ENCODE assay signal across 18 cellular contexts in the genomic region with DNA sequence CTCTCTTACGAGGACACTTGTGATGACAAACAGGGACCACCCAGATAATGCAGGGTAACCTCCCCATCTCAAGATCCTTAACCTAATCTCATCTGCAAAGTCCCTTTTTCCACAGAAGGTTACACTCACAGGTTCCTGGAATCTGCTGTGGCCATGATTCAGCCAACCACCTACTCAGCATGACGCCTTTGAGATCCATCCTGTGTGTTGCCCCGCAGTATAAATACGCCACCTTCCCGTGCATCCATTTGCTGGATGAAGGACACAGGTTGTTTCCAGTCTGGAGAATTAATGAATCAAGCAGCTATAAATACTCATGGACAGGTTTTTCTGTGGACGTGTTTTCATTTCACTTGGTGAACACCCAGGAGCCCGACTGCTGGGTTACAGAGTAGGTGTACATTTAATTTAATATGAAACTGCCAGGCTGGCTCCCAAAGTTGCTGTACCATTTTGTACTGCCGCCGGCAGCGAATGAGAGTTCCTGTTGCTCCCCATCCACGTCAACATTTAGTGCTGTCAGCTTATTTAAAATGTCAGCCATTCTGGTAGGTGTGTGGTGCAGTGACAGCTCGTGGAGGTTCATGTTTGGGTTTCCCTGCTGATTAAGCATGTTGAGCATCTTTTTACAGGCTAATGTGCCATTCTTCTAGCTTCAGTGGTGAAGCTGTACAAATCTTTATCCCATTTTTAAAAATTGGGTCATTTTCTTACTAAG. TPM values are rescaled to one million over a fixed set of nuclear protein-coding genes. Genes with fewer than 3 reads are reported as not detected.
DNase-seq lines count a peak whose midpoint lies in the region; ATAC-seq, FAIRE-seq and TF ChIP-seq lines count a peak whose summit lies in the region.
"Had no signal": no experiment of that assay in that cellular context is flagged by ENCODE, and none has a peak within 500 bp of the region (broad histone marks: within the 10 kb centered on the region; RNA-seq: fewer than 3 reads in every experiment).

No MANE protein-coding gene starts in this region.

- no peak overlapping the region for H2AFZ ChIP-seq in K562 (ENCODE audit: low read depth, low read length)

- intact Hi-C loops in K562 (cut with micrococcal nuclease): no loop called here

- peaks cover 9% of the 10 kb centered on the region; the same call in 1 of the 2 replicates for H3K36me3 Mint-ChIP-seq in HFFc6 (ENCODE audit: low read depth)

- H3K27me3 Mint-ChIP-seq in HFFc6 (ENCODE audit: insufficient read depth): no peaks in the 10 kb centered on the region; the same call in none of the 2 replicates
- H3K27me3 Mint-ChIP-seq: naive thymus-derived CD8-positive, alpha-beta T cell had no signal

- in situ Hi-C loops in K562 (cut with MboI): no loop called here

- peaks cover 59% of the 10 kb centered on the region for H4K20me1 ChIP-seq in K562 (replicated peaks; ENCODE audit: control insufficient read depth, insufficient read depth, low read length)

- no peak for TF ChIP-seq EP300 in K562 (IDR thresholded peaks at IDR 0.05; ENCODE audit: low read length)

- H3K27ac ChIP-seq in K562 (ENCODE audit: extremely low read depth, low read depth, low read length) (no peak overlapping the region), skeletal muscle tissue (ENCODE audit: low read depth, low read length) (peak overlapping the region; percentile 65)

- H3K27ac Mint-ChIP-seq in HFFc6: peak overlapping the region; percentile 79

- TF ChIP-seq POLR2A in K562 (conservative IDR thresholded peaks at IDR 0.05): no peak

- POLR2A ChIA-PET in K562 (lab: Yijun Ruan, JAX): interaction anchor here (0.7 to 2.4 kb wide), 6 partner anchors 10 to 258 kb away, joined by 3 to 8 read pairs (median 4); no protein-coding TSS in a partner anchor

- H3K79me2 ChIP-seq in K562 (ENCODE audit: control insufficient read depth, insufficient read depth, low read length): peaks cover 98% of the 10 kb centered on the region

- no peaks in the 10 kb centered on the region for H3K9me3 ChIP-seq in K562 (replicated peaks; ENCODE audit: control insufficient read depth, insufficient read depth, low read depth, low read length)
- H3K9me3 ChIP-seq in skeletal muscle tissue (ENCODE audit: control insufficient read depth in 3 of 3, low read length in 3 of 3): no peaks in the 10 kb centered on the region
- H3K9me3 ChIP-seq: gastroesophageal sphincter had no signal

- H3K27me3 ChIP-seq in K562 (ENCODE audit: control insufficient read depth in 2 of 2, insufficient read depth in 2 of 2, low read length in 2 of 2) (no peaks in the 10 kb centered on the region), skeletal muscle tissue (ENCODE audit: control insufficient read depth in 3 of 3, insufficient read depth in 3 of 3, low read length in 3 of 3) (no peaks in the 10 kb centered on the region)
- H3K27me3 ChIP-seq: gastroesophageal sphincter had no signal

- peaks cover 67 to 75% of the 10 kb centered on the region in 2 experiments for H3K4me1 ChIP-seq in K562 (replicated peaks in 1 of 2; ENCODE audit: control insufficient read depth in 2 of 2, insufficient read depth in 2 of 2, low read length in 2 of 2)
- H3K4me1 ChIP-seq in skeletal muscle tissue (ENCODE audit: control insufficient read depth in 3 of 3, insufficient read depth in 3 of 3, low read length in 3 of 3): peaks cover 63 to 94% (median 77%) of the 10 kb centered on the region in 3 donors

- H3K9ac ChIP-seq in K562 (ENCODE audit: insufficient read depth in 1 of 2, low read depth in 2 of 2, low read length in 2 of 2) (no peak overlapping the region), skeletal muscle tissue (ENCODE audit: low read depth in 1 of 3, low read length in 3 of 3) (no peak overlapping the region)

- peak; percentile 40 for FAIRE-seq in K562 (lab: Jason Lieb, UNC)
- FAIRE-seq: urothelium cell line had no signal

- H3K9me3 Mint-ChIP-seq in HFFc6: no peaks in the 10 kb centered on the region
- H3K9me3 Mint-ChIP-seq: naive thymus-derived CD8-positive, alpha-beta T cell had no signal

- WGBS in K562 (ENCODE audit: insufficient coverage, low coverage, missing lambda C conversion rate): 36% methylated on average over 12 of the region's 12 CpGs

- H3K4me3 Mint-ChIP-seq in HFFc6: no peak overlapping the region

- CTCF ChIA-PET in K562 (lab: Yijun Ruan, JAX; ENCODE audit: low intra/inter-chr PET ratio): no interaction called here

- H3K4me1 Mint-ChIP-seq in HFFc6 (ENCODE audit: low read depth): peaks cover 80% of the 10 kb centered on the region

- TF ChIP-seq CTCF in HFFc6 (IDR thresholded peaks at IDR 0.05) (no peak), K562 (IDR thresholded peaks at IDR 0.05 in 2 of 3, conservative IDR thresholded peaks at IDR 0.05 in 1 of 3; ENCODE audit: insufficient read depth in 2 of 3, low read depth in 1 of 3, low read length in 3 of 3) (no peak)

- no TSS peak for BruUV-seq in K562 (replicated peaks; lab: Mats Ljungman, UMichigan)

- TF ChIP-seq RAD21 in K562 (CRISPR knock-in tag; conservative IDR thresholded peaks at IDR 0.05 in 1 of 2, IDR thresholded peaks at IDR 0.05 in 1 of 2): no peak

- peak; percentile 48 to 61 for DNase-seq in activated T-cell treated with anti-CD3 and anti-CD28 coated beads, Interleukin-2, amount 50 U/mL, for 48 hours
- DNase-seq in activated T-cell treated with anti-CD3 and anti-CD28 coated beads for 4 hours: no peak
- DNase-seq in HFFc6: no peak
- DNase-seq in K562 (ENCODE audit: extremely low read depth in 1 of 4, low spot score in 3 of 4): peak in 1 of 4 experiments; percentile 53
- no peak for DNase-seq in dermis blood vessel endothelial cell
- DNase-seq in NCI-H1092 (lab: John Stamatoyannopoulos, UW): no peak
- DNase-seq: GF-D8; HCEC 1CT; MM.1S; naive thymus-derived CD8-positive, alpha-beta T cell; NCI-H2029; NCI-H510A treated with DMSO at 0.1 percent for 48 hours; stimulated activated naive CD4-positive, alpha-beta T cell had no signal

- H3K36me3 ChIP-seq in K562 (ENCODE audit: control insufficient read depth, insufficient read depth, low read length): no peaks in the 10 kb centered on the region; the same call in 2 of the 3 replicates
- H3K36me3 ChIP-seq in skeletal muscle tissue (ENCODE audit: control insufficient read depth in 3 of 3, insufficient read depth in 3 of 3, low read length in 3 of 3): peaks cover 0 to 3% (median 2%) of the 10 kb centered on the region in 3 donors
- H3K36me3 ChIP-seq: gastroesophageal sphincter had no signal

- peak overlapping the region; percentile 9; the same call in 1 of the 2 replicates for H3K4me2 ChIP-seq in K562 (ENCODE audit: insufficient read depth, low read length)

- H3K4me3 ChIP-seq in K562 (no peak overlapping the region), skeletal muscle tissue (ENCODE audit: low read length in 3 of 3) (no peak overlapping the region)
- H3K4me3 ChIP-seq: gastroesophageal sphincter had no signal

- peaks cover 16% of the 10 kb centered on the region for H3K9me1 ChIP-seq in K562 (ENCODE audit: control insufficient read depth, insufficient read depth, low read length)

- ATAC-seq in K562 (no peak), GM18520 (IDR thresholded peaks at IDR 0.05; ENCODE audit: unreplicated experiment) (no peak)
- ATAC-seq: gastroesophageal sphincter; naive thymus-derived CD8-positive, alpha-beta T cell; sciatic nerve had no signal

TF ChIP-seq in K562, 482 proteins besides CTCF, POLR2A, EP300 and RAD21 (continues in another document):
- TF ChIP-seq ZNF316 (IDR thresholded peaks at IDR 0.05): peak; percentile 50; the same call in 1 of the 2 replicates

RNA-seq across cellular contexts. Expression of a gene that starts 40.2 kb away (rescaled TPM):
- total RNA-seq in HFFc6 (2021; fragmentation: NEBNext Ultra II Directional; extraction: Animal tissue kit (Norgen Biotek cat#: 25700)): 10 to 100 TPM; 15.7 to 17.8 (median 16.4) TPM
- total RNA-seq in K562 (2011; cell fraction: chromatin; rRNA removed; ENCODE audit: low replicate concordance): 26.9 and 68.3 TPM in 2 replicates
- 36.6 and 44.4 TPM in 2 replicates for total RNA-seq in K562 (2011; cell fraction: nucleolus; rRNA removed)
- total RNA-seq in K562 (2011; cell fraction: nucleoplasm; rRNA removed): 26.0 and 26.8 TPM in 2 replicates
- total RNA-seq in K562 (2014; rRNA removed): 12.9 and 16.3 TPM in 2 replicates
- 2.8 and 3.2 TPM in 2 replicates for total RNA-seq in K562 (2014; rRNA removed; fragmentation: Illumina TruSeq; extraction: Trizol)
- total RNA-seq in K562 (2015; rRNA removed; fragmentation: Illumina TruSeq; extraction: Trizol): 5.4 and 6.0 TPM in 2 replicates
- 22.1 and 22.5 TPM in 2 replicates for total RNA-seq in K562 (2021)
- 4.0 and 9.2 TPM in 2 replicates for polyA plus RNA-seq in K562 (2011; rRNA removed)
- polyA plus RNA-seq in K562 (2011; cell fraction: cytosol; rRNA removed): 4.9 and 11.1 TPM in 2 replicates
- polyA plus RNA-seq in K562 (2011; cell fraction: nucleus; rRNA removed): 14.6 and 22.8 TPM in 2 replicates
- polyA plus RNA-seq in K562 (2012): 12.3 and 14.0 TPM in 2 replicates
- polyA plus RNA-seq in K562 (2014; fragmentation: Illumina TruSeq; extraction: Trizol): 4.1 and 9.6 TPM in 2 replicates
- polyA plus RNA-seq in K562 (2014; fragmentation: Nextera tagmentation; extraction: Ambion mirVana): under 1 TPM; 0.24 to 0.45 TPM
- 9.0 and 13.2 TPM in 2 replicates for polyA plus RNA-seq in K562 (2014; rRNA removed)
- polyA minus RNA-seq in K562 (2011; rRNA and poly(A)+ RNA removed): 2.8 and 4.1 TPM in 2 replicates
- polyA minus RNA-seq in K562 (2011; cell fraction: cytosol; rRNA and poly(A)+ RNA removed): 7.6 and 14.9 TPM in 2 replicates
- polyA minus RNA-seq in K562 (2011; cell fraction: nucleus; rRNA and poly(A)+ RNA removed): 7.0 and 10.7 TPM in 2 replicates
- 24.5 TPM for total RNA-seq in skeletal muscle tissue
- 12.3 and 14.8 TPM in 2 replicates for total RNA-seq in dermis blood vessel endothelial cell

RNA-seq across cellular contexts. Expression of a gene that starts 43.7 kb away (rescaled TPM):
- 1 to 10 TPM; 2.3 to 3.7 (median 3.2) TPM for total RNA-seq in HFFc6 (2021; fragmentation: NEBNext Ultra II Directional; extraction: Animal tissue kit (Norgen Biotek cat#: 25700))
- 155 and 651 TPM in 2 replicates for total RNA-seq in K562 (2011; cell fraction: chromatin; rRNA removed; ENCODE audit: low replicate concordance)
- total RNA-seq in K562 (2011; cell fraction: nucleolus; rRNA removed): 616 and 678 TPM in 2 replicates
- total RNA-seq in K562 (2011; cell fraction: nucleoplasm; rRNA removed): 226 and 284 TPM in 2 replicates
- total RNA-seq in K562 (2014; rRNA removed) (180 and 202 TPM in 2 replicates), K562 (2014; rRNA removed; fragmentation: Illumina TruSeq; extraction: Trizol) (14.6 and 32.0 TPM in 2 replicates), K562 (2015; rRNA removed; fragmentation: Illumina TruSeq; extraction: Trizol) (93.2 and 96.8 TPM in 2 replicates), K562 (2021) (435 and 460 TPM in 2 replicates), skeletal muscle tissue (86.6 TPM), dermis blood vessel endothelial cell (35.4 and 69.7 TPM in 2 replicates)
- polyA plus RNA-seq in K562 (2011; rRNA removed) (99.3 and 191 TPM in 2 replicates), K562 (2014; fragmentation: Illumina TruSeq; extraction: Trizol) (73.2 and 198 TPM in 2 replicates), K562 (2014; fragmentation: Nextera tagmentation; extraction: Ambion mirVana) (10 to 100 TPM; 21.8 to 57.6 TPM), K562 (2014; rRNA removed) (376 and 380 TPM in 2 replicates)
- 148 and 356 TPM in 2 replicates for polyA plus RNA-seq in K562 (2011; cell fraction: cytosol; rRNA removed)
- 1,012 and 1,382 TPM in 2 replicates for polyA plus RNA-seq in K562 (2011; cell fraction: nucleus; rRNA removed)
- polyA plus RNA-seq in K562 (2012): 319 and 453 TPM in 2 replicates
- polyA minus RNA-seq in K562 (2011; rRNA and poly(A)+ RNA removed): 36.7 and 52.6 TPM in 2 replicates
- polyA minus RNA-seq in K562 (2011; cell fraction: cytosol; rRNA and poly(A)+ RNA removed): 173 and 245 TPM in 2 replicates
- polyA minus RNA-seq in K562 (2011; cell fraction: nucleus; rRNA and poly(A)+ RNA removed): 114 and 124 TPM in 2 replicates

Comparison
In these comparisons a context has a peak if more than half of its experiments do, and no peak if none do; other contexts are left out.
1. DNase-seq: peak in activated T-cell treated with anti-CD3 and anti-CD28 coated beads, Interleukin-2, amount 50 U/mL, for 48 hours (2 of 2); none in activated T-cell treated with anti-CD3 and anti-CD28 coated beads for 4 hours (single experiment), HFFc6 (single experiment), dermis blood vessel endothelial cell (single experiment) and NCI-H1092 (single experiment).